32 cellular contexts compared by ENCODE assay signal in the genomic region with DNA sequence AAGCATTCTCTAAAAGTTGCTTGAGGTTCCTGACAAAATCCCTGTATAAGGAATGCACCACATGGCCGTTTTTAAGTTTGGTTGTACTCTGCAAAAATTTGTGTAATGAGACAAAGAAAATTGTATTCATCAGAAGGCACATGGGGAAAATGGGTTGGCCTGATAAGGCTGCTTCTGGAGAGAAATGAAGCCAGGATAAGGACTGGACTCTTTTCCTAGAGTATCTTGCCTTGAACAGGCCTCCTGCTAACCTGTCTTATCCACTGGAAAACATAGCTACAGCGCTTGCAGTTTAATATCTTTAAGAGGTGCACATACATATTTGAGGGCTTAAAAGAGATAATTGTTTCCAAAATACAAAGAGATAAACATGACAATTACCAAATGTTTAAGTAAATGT. TPM values are rescaled to one million over a fixed set of nuclear protein-coding genes. Genes with fewer than 3 reads are reported as not detected.
"Had no signal": no experiment of that assay in that cellular context is flagged by ENCODE, and none has a peak within 500 bp of the region (broad histone marks: within the 10 kb centered on the region; RNA-seq: fewer than 3 reads in every experiment).

No MANE protein-coding gene starts in this region.

- H3K27me3 Mint-ChIP-seq: activated CD4-positive, alpha-beta T cell treated with anti-CD3 and anti-CD28 coated beads, Interleukin-2, amount 10 ng/mL, durations not matched to agents 24 days and 14 days; activated CD8-positive, alpha-beta T cell treated with anti-CD3 and anti-CD28 coated beads for 36 hours; activated T-cell treated with anti-CD3 and anti-CD28 coated beads, Interleukin-2, amount 50 U/mL, for 24 hours had no signal

- H3K36me3 ChIP-seq: adrenal gland, MG63, WERI-Rb-1 had no signal

- H3K4me1 ChIP-seq: adrenal gland, body of pancreas had no signal

- FAIRE-seq: astrocyte, bronchial epithelial cell had no signal

- H3K4me3 Mint-ChIP-seq: activated CD4-positive, alpha-beta T cell treated with anti-CD3 and anti-CD28 coated beads, Interleukin-2, amount 10 ng/mL, durations not matched to agents 24 days and 14 days; activated CD8-positive, alpha-beta T cell treated with anti-CD3 and anti-CD28 coated beads for 36 hours; activated naive CD4-positive, alpha-beta T cell treated with anti-CD3 and anti-CD28 coated beads for 36 hours; activated T-cell treated with anti-CD3 and anti-CD28 coated beads, Interleukin-2, amount 50 U/mL, for 24 hours had no signal

- DNase-seq: activated CD4-positive, alpha-beta T cell treated with anti-CD3 and anti-CD28 coated beads, Interleukin-2, amount 10 ng/mL, durations not matched to agents 24 days and 14 days; activated CD4-positive, alpha-beta T cell treated with anti-CD3 and anti-CD28 coated beads, Interleukin-2, amount 50 U/mL, for 4 hours; activated CD8-positive, alpha-beta T cell treated with anti-CD3 and anti-CD28 coated beads for 36 hours; activated gamma-delta T cell treated with Interleukin-2 at 50 U/mL for 16 hours; activated naive CD4-positive, alpha-beta T cell treated with anti-CD3 and anti-CD28 coated beads for 36 hours; activated T-cell treated with anti-CD3 and anti-CD28 coated beads, Interleukin-2, amount 50 U/mL, for 24 hours; adrenal gland; body of pancreas; Kasumi-1; KG1; MG63; NCI-H1048; NCI-H1105 treated with DMSO at 0.1 percent for 48 hours; NCI-H1436; NCI-H1694; NCI-H1930; NCI-H345; NCI-H524 treated with DMSO at 0.1 percent for 48 hours; NK-92 treated with Interleukin-12 subunit alpha and Interleukin-12 subunit beta, amount 100 ng/mL, for 24 hours; Right ventricle myocardium superior; SW 1271; T1000; WERI-Rb-1 had no signal

- ATAC-seq: activated CD8-positive, alpha-beta T cell treated with anti-CD3 and anti-CD28 coated beads for 36 hours; activated naive CD4-positive, alpha-beta T cell treated with anti-CD3 and anti-CD28 coated beads, Interleukin-2, amount 50 U/mL, for 72 hours; body of pancreas had no signal

- H3K4me3 ChIP-seq: adrenal gland, body of pancreas, MG63 had no signal

- H3K27me3 ChIP-seq: adrenal gland, body of pancreas, MG63 had no signal

- H3K27ac Mint-ChIP-seq: activated CD4-positive, alpha-beta T cell treated with anti-CD3 and anti-CD28 coated beads, Interleukin-2, amount 10 ng/mL, durations not matched to agents 24 days and 14 days; activated CD8-positive, alpha-beta T cell treated with anti-CD3 and anti-CD28 coated beads for 36 hours; activated naive CD4-positive, alpha-beta T cell treated with anti-CD3 and anti-CD28 coated beads for 36 hours; activated naive CD4-positive, alpha-beta T cell treated with anti-CD3 and anti-CD28 coated beads, Interleukin-2, amount 50 U/mL, for 72 hours; activated T-cell treated with anti-CD3 and anti-CD28 coated beads, Interleukin-2, amount 50 U/mL, for 24 hours; activated T-helper 2 cell treated with anti-CD3 and anti-CD28 coated beads, Interferon-gamma antibody, Interleukin-2, Interleukin-4, amounts not matched to agents 10 μg/mL and 5 μg/mL and 100 μg/mL, durations not matched to agents 14 hours and 24 hours and 36 hours had no signal

- H3K9me3 Mint-ChIP-seq: activated CD4-positive, alpha-beta T cell treated with anti-CD3 and anti-CD28 coated beads, Interleukin-2, amount 10 ng/mL, durations not matched to agents 24 days and 14 days had no signal

- H3K9me3 ChIP-seq: adrenal gland, body of pancreas, MG63 had no signal

- H3K27ac ChIP-seq: adrenal gland, body of pancreas, WERI-Rb-1 had no signal

RNA-seq across cellular contexts. Expression of gene IFNK, which starts 41.4 kb away (rescaled TPM):
- total RNA-seq: activated CD4-positive, alpha-beta T cell treated with anti-CD3 and anti-CD28 coated beads, Interleukin-2, amount 10 ng/mL, durations not matched to agents 24 days and 14 days; activated CD8-positive, alpha-beta memory T cell treated with anti-CD3 and anti-CD28 coated beads for 36 hours; activated CD8-positive, alpha-beta T cell treated with anti-CD3 and anti-CD28 coated beads for 36 hours; activated naive CD4-positive, alpha-beta T cell treated with anti-CD3 and anti-CD28 coated beads, Interleukin-2, amount 50 U/mL, for 72 hours; activated T-helper 2 cell treated with anti-CD3 and anti-CD28 coated beads, Interferon-gamma antibody, Interleukin-2, Interleukin-4, amounts not matched to agents 10 μg/mL and 5 μg/mL and 100 μg/mL, durations not matched to agents 14 hours and 24 hours and 36 hours; adrenal gland; astrocyte; body of pancreas; bronchial epithelial cell; cerebellum; NCI-H460; Right ventricle myocardium superior; T-helper 1 cell treated with Interleukin-12 subunit alpha and Interleukin-12 subunit beta and Interleukin-4 antibody, amounts not matched to agents 30 ng/mL and 1 ng/mL, for 36 hours; T-helper 2 cell treated with Interferon-gamma antibody and Interleukin-4, amounts not matched to agents 100 ng/mL and 5 ng/mL, for 36 hours had no signal
- polyA plus RNA-seq: adrenal gland had no signal
